Comparison of ENCODE assay signal across 13 cellular contexts in the genomic region with DNA sequence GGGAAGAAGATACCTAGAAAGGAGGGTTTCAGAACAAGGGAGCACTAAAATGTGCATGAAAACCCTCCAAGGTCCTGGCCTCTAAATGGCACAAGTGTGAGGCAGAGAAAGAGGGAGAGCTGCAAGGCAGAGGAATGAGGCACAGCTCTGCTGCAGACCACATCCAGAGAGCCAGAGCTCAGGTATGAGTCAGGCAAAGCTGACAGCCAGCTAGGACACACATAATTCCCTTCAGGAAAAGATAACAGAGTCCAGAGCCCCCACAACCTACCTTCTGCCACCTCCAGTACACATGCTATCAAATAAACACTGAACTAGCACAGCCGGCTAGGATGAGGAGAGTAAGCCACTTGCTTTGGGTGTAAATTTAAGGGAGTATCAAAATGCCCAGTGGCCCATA.
A peak's percentile ranks its signal among the peaks of the same experiment; 100 is the strongest.
DNase-seq lines count a peak whose midpoint lies in the region; ATAC-seq and TF ChIP-seq lines count a peak whose summit lies in the region.
"Had no signal": no experiment of that assay in that cellular context is flagged by ENCODE, and none has a peak within 500 bp of the region (broad histone marks: within the 10 kb centered on the region; RNA-seq: fewer than 3 reads in every experiment).

No MANE protein-coding gene starts in this region.

- peaks cover 0 to 36% (median 0%) of the 10 kb centered on the region in 5 donors for H3K27me3 Mint-ChIP-seq in naive thymus-derived CD4-positive, alpha-beta T cell

- H3K4me3 ChIP-seq in fibroblast of the aortic adventitia (ENCODE audit: low read depth, low read length) (no peak overlapping the region), skeletal muscle satellite cell (ENCODE audit: low read length) (no peak overlapping the region)
- H3K4me3 ChIP-seq in naive thymus-derived CD4-positive, alpha-beta T cell (ENCODE audit: low read length) = no peak overlapping the region
- H3K4me3 ChIP-seq: body of pancreas had no signal

- H3K4me1 Mint-ChIP-seq in naive thymus-derived CD4-positive, alpha-beta T cell = peaks cover 0 to 16% (median 7%) of the 10 kb centered on the region in 7 donors

- H3K9ac ChIP-seq in skeletal muscle satellite cell (ENCODE audit: low read depth, low read length) = peak overlapping the region; percentile 43

- intact Hi-C loops in posterior vena cava (cut with DNase I) = loop anchor here in 1 of 2 donors (2.0 kb wide), 1 partner anchor 32 kb away; no protein-coding TSS in a partner anchor
- intact Hi-C loops in naive thymus-derived CD4-positive, alpha-beta T cell (cut with micrococcal nuclease) = loop anchor here in 1 of 2 donors (5.0 kb wide), 1 partner anchor 50 kb away; no protein-coding TSS in a partner anchor

- H3K9me3 Mint-ChIP-seq in naive thymus-derived CD4-positive, alpha-beta T cell = no peaks in the 10 kb centered on the region

- peaks cover 68% of the 10 kb centered on the region for H3K4me1 ChIP-seq in skeletal muscle satellite cell (ENCODE audit: control insufficient read depth, insufficient read depth, low read length)
- H3K4me1 ChIP-seq in naive thymus-derived CD4-positive, alpha-beta T cell (ENCODE audit: control insufficient read depth in 2 of 2, insufficient read depth in 2 of 2, low read length in 2 of 2) = peaks cover 0 to 2% of the 10 kb centered on the region in 2 donors
- H3K4me1 ChIP-seq: body of pancreas had no signal

- no peak overlapping the region for H3K27ac Mint-ChIP-seq in naive thymus-derived CD4-positive, alpha-beta T cell

- H3K36me3 ChIP-seq in skeletal muscle satellite cell (ENCODE audit: insufficient read depth, low read length) = no peaks in the 10 kb centered on the region
- H3K36me3 ChIP-seq in naive thymus-derived CD4-positive, alpha-beta T cell (ENCODE audit: control insufficient read depth in 2 of 3, insufficient read depth in 3 of 3, low read length in 3 of 3) = no peaks in the 10 kb centered on the region

- peaks cover 0 to 4% (median 0%) of the 10 kb centered on the region in 5 donors for H3K36me3 Mint-ChIP-seq in naive thymus-derived CD4-positive, alpha-beta T cell

- no peak overlapping the region for H3K27ac ChIP-seq in naive thymus-derived CD4-positive, alpha-beta T cell (ENCODE audit: low read depth, low read length)
- H3K27ac ChIP-seq: body of pancreas had no signal

- POLR2A ChIA-PET in naive thymus-derived CD4-positive, alpha-beta T cell (lab: Charles Lee) = no interaction called here

- CTCF ChIA-PET in naive thymus-derived CD4-positive, alpha-beta T cell (lab: Charles Lee) = no interaction called here

- no peaks in the 10 kb centered on the region for H3K27me3 ChIP-seq in skeletal muscle satellite cell (ENCODE audit: control insufficient read depth, insufficient read depth, low read length)
- H3K27me3 ChIP-seq in naive thymus-derived CD4-positive, alpha-beta T cell (ENCODE audit: control insufficient read depth in 2 of 2, insufficient read depth in 2 of 2, low read length in 2 of 2) = no peaks in the 10 kb centered on the region
- H3K27me3 ChIP-seq: body of pancreas had no signal

- H3K9me3 ChIP-seq in skeletal muscle satellite cell (replicated peaks; ENCODE audit: low read length) = no peaks in the 10 kb centered on the region
- no peaks in the 10 kb centered on the region for H3K9me3 ChIP-seq in naive thymus-derived CD4-positive, alpha-beta T cell (ENCODE audit: control insufficient read depth in 2 of 3, low read length in 3 of 3)
- H3K9me3 ChIP-seq: body of pancreas had no signal

- ATAC-seq in naive thymus-derived CD4-positive, alpha-beta T cell = no peak
- ATAC-seq: body of pancreas, sciatic nerve had no signal

- TF ChIP-seq CTCF in fibroblast of the aortic adventitia (IDR thresholded peaks at IDR 0.05; ENCODE audit: insufficient read depth, low read length) = no peak

- no peak overlapping the region for H3K4me2 ChIP-seq in skeletal muscle satellite cell (ENCODE audit: low read length)

- no peak overlapping the region for H3K4me3 Mint-ChIP-seq in naive thymus-derived CD4-positive, alpha-beta T cell

- DNase-seq in HCEC 1CT = peak; percentile 80
- DNase-seq in SW480 (ENCODE audit: low spot score) = peak; percentile 48
- peak; percentile 60 for DNase-seq in fibroblast of the aortic adventitia (ENCODE audit: low read depth)
- DNase-seq in DMS53 treated with DMSO at 0.1 percent for 48 hours (lab: John Stamatoyannopoulos, UW; ENCODE audit: unreplicated experiment) = no peak
- DNase-seq in posterior vena cava (ENCODE audit: low spot score) = no peak
- DNase-seq in naive thymus-derived CD4-positive, alpha-beta T cell = no peak
- DNase-seq: activated T-cell treated with anti-CD3 and anti-CD28 coated beads, Interleukin-2, amount 50 U/mL, for 48 hours; body of pancreas; COR-L47; NCI-H1105; NCI-H526 treated with DMSO at 0.1 percent for 48 hours had no signal

Comparison
In these comparisons a context has a peak if more than half of its experiments do, and no peak if none do; other contexts are left out.
1. DNase-seq: peak in HCEC 1CT (single experiment), SW480 (single experiment) and fibroblast of the aortic adventitia (single experiment); none in DMS53 treated with DMSO at 0.1 percent for 48 hours (single experiment), posterior vena cava (single experiment) and naive thymus-derived CD4-positive, alpha-beta T cell (0 of 9).